In genomic region chr1:234589854-234590620, GRCh38 we compare ENCODE assay signal across 2 cellular contexts.
A peak's percentile ranks its signal among the peaks of the same experiment; 100 is the strongest.
TF ChIP-seq lines count a peak whose summit lies in the region.

No MANE protein-coding gene starts in this region.

TF ChIP-seq in HCT116, 20 proteins besides CTCF, POLR2A, EP300 and RAD21:
- no peak for TF ChIP-seq MAX (IDR thresholded peaks at IDR 0.05)

TF ChIP-seq in K562, 482 proteins besides CTCF, POLR2A, EP300 and RAD21:
- TF ChIP-seq NFYB (IDR thresholded peaks at IDR 0.05; ENCODE audit: extremely low read depth, insufficient read length) = peak; percentile 2
- no peak for TF ChIP-seq ZNF561 (CRISPR knock-in tag; conservative IDR thresholded peaks at IDR 0.05)
